In the genomic region with DNA sequence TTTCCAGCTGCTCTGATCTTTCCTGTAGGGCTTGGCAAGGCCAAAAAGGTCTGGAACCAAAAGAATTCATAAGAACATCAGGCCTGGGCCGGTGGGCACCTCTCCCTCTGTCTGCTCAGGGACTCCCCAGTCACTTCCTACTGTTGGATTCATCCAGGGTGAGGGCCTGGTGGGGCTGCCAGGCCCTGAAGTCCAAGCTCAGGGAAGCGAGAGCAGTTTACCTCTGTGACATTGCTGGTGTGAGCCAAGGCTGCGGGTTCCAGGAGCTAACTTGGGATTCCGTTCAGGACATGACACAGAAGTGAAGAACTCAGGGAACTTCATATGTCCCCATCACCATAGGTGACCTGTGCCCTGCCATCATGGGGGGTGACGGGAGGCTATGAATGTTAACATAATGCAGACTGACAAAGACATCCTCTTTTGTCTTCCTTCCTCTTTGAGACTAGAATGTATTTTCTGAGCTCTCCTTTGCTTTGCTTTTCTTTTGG, we compare ENCODE assay signal across 9 cellular contexts.
DNase-seq lines count a peak whose midpoint lies in the region; ATAC-seq and TF ChIP-seq lines count a peak whose summit lies in the region.
"Had no signal": no experiment of that assay in that cellular context is flagged by ENCODE, and none has a peak within 500 bp of the region (broad histone marks: within the 10 kb centered on the region; RNA-seq: fewer than 3 reads in every experiment).

No MANE protein-coding gene starts in this region.

- H3K9me2 ChIP-seq in DOHH2 (replicated peaks; ENCODE audit: control insufficient read depth, low read length) = no peaks in the 10 kb centered on the region
- H3K9me2 ChIP-seq in PC-3 (replicated peaks; ENCODE audit: low read length) = no peaks in the 10 kb centered on the region

- H3K27me3 ChIP-seq in DOHH2 (ENCODE audit: control insufficient read depth, low read length) (no peaks in the 10 kb centered on the region), PC-3 (ENCODE audit: low read length) (no peaks in the 10 kb centered on the region), gastroesophageal sphincter (no peaks in the 10 kb centered on the region)
- no peaks in the 10 kb centered on the region for H3K27me3 ChIP-seq in CD4-positive, alpha-beta T cell (ENCODE audit: control insufficient read depth, insufficient read depth, low read length)

- 11 to 37% methylated on average over 1 to 4 of the region's 5 CpGs for WGBS in gastroesophageal sphincter (ENCODE audit: low coverage in 1 of 2), 2 donors

- no peak for TF ChIP-seq POLR2A in gastroesophageal sphincter (IDR thresholded peaks at IDR 0.05)

- H3F3A ChIP-seq in DOHH2 (ENCODE audit: control insufficient read depth, insufficient read depth) (peaks cover 40% of the 10 kb centered on the region), PC-3 (ENCODE audit: low read length, unreplicated experiment) (no peaks in the 10 kb centered on the region)

- peaks cover 5% of the 10 kb centered on the region for H3K27me3 Mint-ChIP-seq in progenitor cell of endocrine pancreas
- H3K27me3 Mint-ChIP-seq in CD4-positive, alpha-beta T cell = peaks cover 16% of the 10 kb centered on the region

- POLR2A ChIA-PET in PC-3 (lab: Charles Lee; ENCODE audit: unreplicated experiment) = interaction anchor here (0.6 to 1.0 kb wide), 5 partner anchors 19 to 369 kb away, joined by 3 to 5 read pairs (median 4); partner anchors contain the start of gene ACTR2
- POLR2A ChIA-PET in CD4-positive, alpha-beta T cell (lab: Charles Lee) = interaction anchor here (0.9 to 2.4 kb wide), 2 partner anchors 39 to 205 kb away, joined by 3 to 6 read pairs; partner anchors contain the start of gene SERTAD2

- H3K9ac ChIP-seq in PC-3 (ENCODE audit: low read length) = peak overlapping the region; percentile 8

- H4K20me1 ChIP-seq in DOHH2 (ENCODE audit: control insufficient read depth, insufficient read depth, low read depth, low read length) (no peaks in the 10 kb centered on the region), PC-3 (ENCODE audit: low read length) (no peaks in the 10 kb centered on the region)

- H3K36me3 ChIP-seq in DOHH2 (ENCODE audit: control insufficient read depth, low read length) (no peaks in the 10 kb centered on the region), PC-3 (ENCODE audit: low read depth, low read length) (no peaks in the 10 kb centered on the region), gastroesophageal sphincter (no peaks in the 10 kb centered on the region)

- H3K4me3 ChIP-seq in DOHH2 (ENCODE audit: low read length) (peak overlapping the region; percentile 70), PC-3 (ENCODE audit: low read length) (no peak overlapping the region), gastroesophageal sphincter (peak overlapping the region in 1 of 2 donors; percentile 58)

- peak overlapping the region; percentile 72 for H3K27ac ChIP-seq in DOHH2 (ENCODE audit: low read depth, low read length)
- H3K27ac ChIP-seq in PC-3 (ENCODE audit: low read length) = peak overlapping the region; percentile 75
- H3K27ac ChIP-seq in gastroesophageal sphincter = peak overlapping the region; percentile 87 to 96 (median 91)
- no peak overlapping the region for H3K27ac ChIP-seq in CD4-positive, alpha-beta T cell (ENCODE audit: low read depth, low read length)

- H2AFZ ChIP-seq in PC-3 (ENCODE audit: low read length) = peak overlapping the region; percentile 56

- peaks cover 10% of the 10 kb centered on the region for H3K4me1 Mint-ChIP-seq in progenitor cell of endocrine pancreas (ENCODE audit: low read depth)
- peaks cover 5% of the 10 kb centered on the region for H3K4me1 Mint-ChIP-seq in CD4-positive, alpha-beta T cell (ENCODE audit: low read depth)

- H3K9me3 Mint-ChIP-seq in progenitor cell of endocrine pancreas (ENCODE audit: low read depth) = no peaks in the 10 kb centered on the region
- H3K9me3 Mint-ChIP-seq in CD4-positive, alpha-beta T cell = no peaks in the 10 kb centered on the region

- H3K79me2 ChIP-seq in DOHH2 (ENCODE audit: control insufficient read depth, low read length) (no peaks in the 10 kb centered on the region), PC-3 (ENCODE audit: low read length) (no peaks in the 10 kb centered on the region)

- ATAC-seq in PC-3 (no peak), gastroesophageal sphincter (no peak)
- ATAC-seq in CD4-positive, alpha-beta T cell (ENCODE audit: poor library complexity) = no peak

- DNase-seq in PC-3 (no peak), progenitor cell of endocrine pancreas (ENCODE audit: low spot score, unreplicated experiment) (no peak), SHP77 treated with DMSO at 0.1 percent for 48 hours (lab: John Stamatoyannopoulos, UW) (no peak), NCI-H774 (lab: John Stamatoyannopoulos, UW) (no peak)
- DNase-seq in stimulated activated CD4-positive, alpha-beta T cell treated with anti-CD3 and anti-CD28 coated beads, Interleukin-2, amount 100 ng/mL, for 24 hours = no peak
- DNase-seq in CD4-positive, alpha-beta T cell = no peak
- DNase-seq: activated naive CD4-positive, alpha-beta T cell treated with anti-CD3 and anti-CD28 coated beads, Interleukin-2, amount 50 U/mL, for 16 hours had no signal

- H3K9me3 ChIP-seq in DOHH2 (ENCODE audit: control insufficient read depth, insufficient read depth, low read length) (peaks cover 10% of the 10 kb centered on the region), PC-3 (ENCODE audit: low read length) (no peaks in the 10 kb centered on the region), gastroesophageal sphincter (no peaks in the 10 kb centered on the region)
- no peaks in the 10 kb centered on the region for H3K9me3 ChIP-seq in CD4-positive, alpha-beta T cell (ENCODE audit: control insufficient read depth, low read length)

- H3K4me2 ChIP-seq in DOHH2 (ENCODE audit: low read length) = peak overlapping the region; percentile 81
- H3K4me2 ChIP-seq in PC-3 (ENCODE audit: low read length) = peak overlapping the region; percentile 83

- no peak overlapping the region for H3K27ac Mint-ChIP-seq in progenitor cell of endocrine pancreas
- H3K27ac Mint-ChIP-seq in CD4-positive, alpha-beta T cell = no peak overlapping the region

- TF ChIP-seq EP300 in gastroesophageal sphincter (IDR thresholded peaks at IDR 0.05) = no peak

- TSS peak; percentile 78 for BruUV-seq in PC-3 (replicated peaks; lab: Mats Ljungman, UMichigan)

- CTCF ChIA-PET in PC-3 (lab: Charles Lee) = no interaction called here
- CTCF ChIA-PET in CD4-positive, alpha-beta T cell (lab: Charles Lee) = no interaction called here

- H3K4me3 Mint-ChIP-seq in progenitor cell of endocrine pancreas (ENCODE audit: low read depth) = peak overlapping the region; percentile 64
- no peak overlapping the region for H3K4me3 Mint-ChIP-seq in CD4-positive, alpha-beta T cell

- no peaks in the 10 kb centered on the region for H3K36me3 Mint-ChIP-seq in progenitor cell of endocrine pancreas (ENCODE audit: insufficient read depth)
- no peaks in the 10 kb centered on the region for H3K36me3 Mint-ChIP-seq in CD4-positive, alpha-beta T cell (ENCODE audit: low read depth)

- intact Hi-C loops in PC-3 (cut with micrococcal nuclease) = loop anchor here (1.0 kb wide), 1 partner anchor 19 kb away; no protein-coding TSS in a partner anchor
- intact Hi-C loops in CD4-positive, alpha-beta T cell (cut with DNase I, micrococcal nuclease) = no loop called here

- H3K4me1 ChIP-seq in DOHH2 (ENCODE audit: control insufficient read depth, low read length) = peaks cover 80% of the 10 kb centered on the region
- peaks cover 20% of the 10 kb centered on the region for H3K4me1 ChIP-seq in PC-3 (ENCODE audit: insufficient read depth, low read length)
- H3K4me1 ChIP-seq in gastroesophageal sphincter = peaks cover 12 to 58% (median 27%) of the 10 kb centered on the region in 3 donors

- no peak for TF ChIP-seq CTCF in DOHH2 (IDR thresholded peaks at IDR 0.05; ENCODE audit: low read depth, low read length, poor library complexity, severe bottlenecking)
- no peak for TF ChIP-seq CTCF in PC-3 (conservative IDR thresholded peaks at IDR 0.05; ENCODE audit: low read depth, low read length)
- TF ChIP-seq CTCF in gastroesophageal sphincter (IDR thresholded peaks at IDR 0.05) = no peak
- TF ChIP-seq CTCF in progenitor cell of endocrine pancreas (IDR thresholded peaks at IDR 0.05; ENCODE audit: unreplicated experiment) = no peak
- TF ChIP-seq CTCF in CD4-positive, alpha-beta T cell (IDR thresholded peaks at IDR 0.05) = no peak
